1 cellular context compared by ENCODE assay signal in the genomic region with DNA sequence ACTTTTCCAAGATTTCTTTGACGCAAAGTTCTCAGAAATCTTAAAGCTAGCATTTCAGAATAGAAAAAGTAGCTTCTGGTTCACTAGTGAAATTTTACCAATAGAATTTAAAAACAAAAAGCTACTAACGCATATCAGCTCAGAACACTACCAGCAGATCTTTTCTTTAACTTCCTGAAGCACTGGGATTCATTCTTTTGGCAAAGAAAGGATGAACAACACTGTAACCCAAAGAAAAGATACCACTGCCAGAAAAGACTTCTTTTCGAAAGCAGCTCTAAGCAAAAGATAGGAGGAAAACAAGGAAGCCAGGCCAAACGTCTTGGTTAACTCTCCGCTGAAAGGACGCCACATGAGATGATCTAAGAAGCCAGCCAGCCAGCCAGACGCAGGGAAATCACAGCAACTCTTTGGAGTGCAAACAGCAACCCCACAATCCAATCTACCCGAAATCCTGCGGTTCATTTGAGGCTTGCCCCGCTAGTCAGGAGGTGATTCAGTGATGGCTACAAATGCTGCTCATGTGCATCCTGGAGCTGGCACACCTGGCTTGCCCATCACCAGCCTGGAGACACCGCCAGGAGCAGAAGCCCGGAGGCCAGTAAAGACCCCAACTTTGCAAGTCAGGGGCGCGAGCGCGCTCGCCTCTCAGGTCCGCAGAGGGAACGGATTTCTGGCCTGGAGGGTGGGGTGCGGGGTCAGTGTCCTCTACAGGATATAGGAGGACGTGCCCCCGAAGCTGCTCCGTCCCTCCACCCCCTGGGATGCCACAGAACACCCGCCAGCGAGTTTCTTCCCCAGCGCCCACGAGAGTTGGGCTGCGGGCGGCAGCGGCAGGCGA.
TF ChIP-seq lines count a peak whose summit lies in the region.

No MANE protein-coding gene starts in this region.

TF ChIP-seq in H1, 55 proteins besides CTCF, POLR2A, EP300 and RAD21:
- TF ChIP-seq ATF2 (IDR thresholded peaks at IDR 0.05; ENCODE audit: low read length) (no peak), KDM1A (IDR thresholded peaks at IDR 0.05; ENCODE audit: borderline replicate concordance, low read length) (no peak), BRCA1 (IDR thresholded peaks at IDR 0.05; ENCODE audit: low read depth, low read length) (no peak), SAP30 (IDR thresholded peaks at IDR 0.05; ENCODE audit: insufficient read depth, insufficient replicate concordance, low read length) (peak; percentile 84), SIX5 (IDR thresholded peaks at IDR 0.05; ENCODE audit: low read depth, low read length) (no peak), JUND (IDR thresholded peaks at IDR 0.05; ENCODE audit: low read length) (no peak), CTBP2 (IDR thresholded peaks at IDR 0.05; ENCODE audit: borderline replicate concordance, insufficient read depth, insufficient read length, low read length) (no peak), NRF1 (IDR thresholded peaks at IDR 0.05; ENCODE audit: low read depth, low read length) (no peak), KDM4A (IDR thresholded peaks at IDR 0.05; ENCODE audit: low read depth, low read length, severe bottlenecking) (peak; percentile 95), POLR2AphosphoS5 (IDR thresholded peaks at IDR 0.05; ENCODE audit: low read depth, low read length) (no peak), ZNF274 (IDR thresholded peaks at IDR 0.05; ENCODE audit: borderline replicate concordance, extremely low read depth, low read length) (no peak), SIN3A (conservative IDR thresholded peaks at IDR 0.05 in 1 of 2, IDR thresholded peaks at IDR 0.05 in 1 of 2; ENCODE audit: low read depth in 1 of 2, low read length in 2 of 2) (0 out of 4 replicates have a peak, but pooled peaks of 1 of the 2 experiments have one; percentile 23), GABPA (IDR thresholded peaks at IDR 0.05; ENCODE audit: borderline replicate concordance, insufficient read depth, low read length) (peak; percentile 38; the same call in 1 of the 2 replicates), E2F6 (IDR thresholded peaks at IDR 0.05) (0 out of 2 replicates have a peak, but pooled peaks have one; percentile 11), RNF2 (IDR thresholded peaks at IDR 0.05; ENCODE audit: borderline replicate concordance, low read depth, low read length, missing control alignments, poor library complexity, severe bottlenecking) (peak; percentile 24), CREB1 (IDR thresholded peaks at IDR 0.05) (no peak), ATF3 (IDR thresholded peaks at IDR 0.05; ENCODE audit: insufficient read depth, low read depth, low read length) (no peak), HDAC6 (IDR thresholded peaks at IDR 0.05; ENCODE audit: low read depth, low read length) (no peak), BACH1 (IDR thresholded peaks at IDR 0.05; ENCODE audit: low read length) (no peak), USF2 (IDR thresholded peaks at IDR 0.05; ENCODE audit: low read length) (no peak), MAFK (IDR thresholded peaks at IDR 0.05; ENCODE audit: low read depth, low read length) (no peak), CBX5 (IDR thresholded peaks at IDR 0.05; ENCODE audit: low read depth, low read length) (no peak), JUN (IDR thresholded peaks at IDR 0.05; ENCODE audit: low read depth, low read length) (no peak), PHF8 (conservative IDR thresholded peaks at IDR 0.05; ENCODE audit: low read depth, low read length) (0 out of 2 replicates have a peak, but pooled peaks have one; percentile 5), CHD7 (IDR thresholded peaks at IDR 0.05; ENCODE audit: insufficient replicate concordance, low read length) (no peak), CBX8 (IDR thresholded peaks at IDR 0.05; ENCODE audit: borderline replicate concordance, low read depth, low read length) (no peak), SRF (IDR thresholded peaks at IDR 0.05; ENCODE audit: low read depth, low read length) (no peak), SIRT6 (IDR thresholded peaks at IDR 0.05; ENCODE audit: low read length) (no peak), SP4 (IDR thresholded peaks at IDR 0.05; ENCODE audit: low read length) (no peak), SP2 (IDR thresholded peaks at IDR 0.05; ENCODE audit: low read length) (no peak), TAF1 (IDR thresholded peaks at IDR 0.05; ENCODE audit: low read depth, low read length) (no peak), GTF2F1 (IDR thresholded peaks at IDR 0.05; ENCODE audit: borderline replicate concordance, low read depth, low read length) (peak; percentile 23; the same call in 1 of the 2 replicates), SUZ12 (IDR thresholded peaks at IDR 0.05; ENCODE audit: low read length) (peak; percentile 70), CHD1 (IDR thresholded peaks at IDR 0.05; ENCODE audit: low read depth, low read length) (no peak), TEAD4 (IDR thresholded peaks at IDR 0.05; ENCODE audit: low read depth, low read length) (0 out of 2 replicates have a peak, but pooled peaks have one; percentile 1), EGR1 (IDR thresholded peaks at IDR 0.05; ENCODE audit: borderline replicate concordance, low read depth, low read length) (no peak), TBP (IDR thresholded peaks at IDR 0.05; ENCODE audit: low read depth, low read length) (no peak), RXRA (IDR thresholded peaks at IDR 0.05; ENCODE audit: insufficient read depth, low read depth, low read length) (no peak), BCL11A (IDR thresholded peaks at IDR 0.05; ENCODE audit: low read depth in 2 of 2, low read length in 2 of 2) (no peak), FOSL1 (IDR thresholded peaks at IDR 0.05; ENCODE audit: insufficient read depth, low read depth, low read length) (no peak), CEBPB (IDR thresholded peaks at IDR 0.05; ENCODE audit: low read depth, low read length) (no peak), TCF12 (IDR thresholded peaks at IDR 0.05; ENCODE audit: low read depth, low read length) (no peak), POU5F1 (IDR thresholded peaks at IDR 0.05; ENCODE audit: low read depth, low read length) (no peak), YY1 (IDR thresholded peaks at IDR 0.05; ENCODE audit: low read depth, low read length) (0 out of 2 replicates have a peak, but pooled peaks have one; percentile 52), EZH2 (IDR thresholded peaks at IDR 0.05; ENCODE audit: low read depth, low read length, severe bottlenecking) (peak; percentile 60), ASH2L (IDR thresholded peaks at IDR 0.05; ENCODE audit: low read length) (no peak), TAF7 (optimal IDR thresholded peaks at IDR 0.05; ENCODE audit: borderline replicate concordance, low read depth, low read length) (no peak), RBBP5 (IDR thresholded peaks at IDR 0.05; ENCODE audit: borderline replicate concordance, low read depth, low read length) (no peak), HDAC2 (IDR thresholded peaks at IDR 0.05; ENCODE audit: borderline replicate concordance in 1 of 2, low read depth in 2 of 2, low read length in 2 of 2) (no peak; a peak in 1 of 4 replicates), RFX5 (IDR thresholded peaks at IDR 0.05; ENCODE audit: borderline replicate concordance, low read depth, low read length) (no peak), CHD2 (IDR thresholded peaks at IDR 0.05; ENCODE audit: low read length) (no peak), KDM5A (IDR thresholded peaks at IDR 0.05; ENCODE audit: low read length) (no peak), NANOG (IDR thresholded peaks at IDR 0.05; ENCODE audit: insufficient read depth, low read depth, low read length, poor library complexity, severe bottlenecking) (no peak), SP1 (IDR thresholded peaks at IDR 0.05; ENCODE audit: low read depth, low read length) (no peak)
- TF ChIP-seq, protein P1, sequence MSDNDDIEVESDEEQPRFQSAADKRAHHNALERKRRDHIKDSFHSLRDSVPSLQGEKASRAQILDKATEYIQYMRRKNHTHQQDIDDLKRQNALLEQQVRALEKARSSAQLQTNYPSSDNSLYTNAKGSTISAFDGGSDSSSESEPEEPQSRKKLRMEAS (IDR thresholded peaks at IDR 0.05) = no peak
